ENCODE assay signal across 8 cellular contexts in the genomic region with DNA sequence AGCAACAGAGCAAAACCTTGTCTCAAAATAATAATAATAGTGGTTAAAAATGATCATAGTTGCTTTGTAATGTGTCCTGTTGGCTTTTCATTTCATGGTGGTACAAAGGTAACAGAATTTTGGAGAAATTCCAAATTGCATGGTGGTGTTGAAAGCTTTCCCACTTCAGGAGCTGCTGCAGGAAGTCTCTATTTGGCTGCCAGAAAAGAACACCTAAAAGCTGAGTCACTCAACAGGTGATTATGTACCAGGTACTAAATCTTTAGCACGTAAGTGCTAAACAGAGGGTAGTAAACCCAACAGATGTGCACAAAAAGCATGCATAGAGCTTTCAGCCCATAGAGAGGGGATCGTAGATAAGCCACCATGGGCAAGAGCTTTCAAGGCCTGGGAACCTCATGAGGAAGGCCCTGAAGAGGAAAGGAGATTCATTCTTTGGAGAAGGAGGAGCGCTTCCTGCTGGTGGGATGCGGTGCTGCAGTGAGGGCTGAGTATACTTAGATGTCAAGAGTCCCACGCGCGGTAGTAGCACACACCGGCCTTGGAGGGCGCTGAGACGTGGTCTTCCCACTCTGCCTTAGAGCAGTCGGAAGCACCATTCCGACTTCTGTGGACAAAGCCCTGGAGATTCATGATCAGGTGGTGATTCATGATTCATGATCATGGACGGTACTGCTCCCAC.
A peak's percentile ranks its signal among the peaks of the same experiment; 100 is the strongest.
DNase-seq lines count a peak whose midpoint lies in the region; ATAC-seq and TF ChIP-seq lines count a peak whose summit lies in the region.

No MANE protein-coding gene starts in this region.

- no peak overlapping the region for H3K27ac ChIP-seq in CD4-positive, CD25-positive, alpha-beta regulatory T cell (ENCODE audit: insufficient read depth, low read length, poor library complexity, severe bottlenecking)
- H3K27ac ChIP-seq in GM23248 (no peak overlapping the region), OCI-LY3 (ENCODE audit: low read length) (no peak overlapping the region), adrenal gland (no peak overlapping the region), liver (ENCODE audit: low read depth in 1 of 2, low read length in 2 of 2) (no peak overlapping the region), dorsolateral prefrontal cortex (no peak overlapping the region)

- H3K4me1 ChIP-seq in CD4-positive, CD25-positive, alpha-beta regulatory T cell (ENCODE audit: control insufficient read depth, insufficient read depth, low read length, poor library complexity, severe bottlenecking): peaks cover under 1% of the 10 kb centered on the region
- H3K4me1 ChIP-seq in GM23248 (ENCODE audit: insufficient read depth) (no peaks in the 10 kb centered on the region), OCI-LY3 (ENCODE audit: low read length) (no peaks in the 10 kb centered on the region), adrenal gland (replicated peaks in 1 of 2) (no peaks in the 10 kb centered on the region), liver (ENCODE audit: control insufficient read depth in 4 of 4, insufficient read depth in 4 of 4, low read length in 3 of 4) (no peaks in the 10 kb centered on the region)

- peaks cover 7% of the 10 kb centered on the region for H3F3A ChIP-seq in GM23248 (ENCODE audit: insufficient read depth)

- in situ Hi-C loops in GM23248 (cut with MboI): no loop called here

- H3K79me2 ChIP-seq in GM23248 (ENCODE audit: insufficient read depth) (peaks cover 5% of the 10 kb centered on the region; the same call in 1 of the 2 replicates), OCI-LY3 (ENCODE audit: low read length) (peaks cover 16% of the 10 kb centered on the region)

- no peak overlapping the region for H2AFZ ChIP-seq in GM23248
- no peak overlapping the region for H2AFZ ChIP-seq in OCI-LY3 (ENCODE audit: low read depth, low read length)

- H3K9me2 ChIP-seq in GM23248 (ENCODE audit: insufficient read depth): no peaks in the 10 kb centered on the region

- H3K9me3 Mint-ChIP-seq in CD4-positive, CD25-positive, alpha-beta regulatory T cell: no peaks in the 10 kb centered on the region

- no peak overlapping the region for H3K27ac Mint-ChIP-seq in CD4-positive, CD25-positive, alpha-beta regulatory T cell

- TF ChIP-seq CTCF in OCI-LY3 (IDR thresholded peaks at IDR 0.05; ENCODE audit: low read depth, low read length): peak; percentile 70
- TF ChIP-seq CTCF in adrenal gland (IDR thresholded peaks at IDR 0.05): peak in 5 of 6 experiments; percentile 19 to 50 (median 26)
- TF ChIP-seq CTCF in liver (IDR thresholded peaks at IDR 0.05; ENCODE audit: low read depth, low read length, missing input control): peak; percentile 23
- TF ChIP-seq CTCF in dorsolateral prefrontal cortex (IDR thresholded peaks at IDR 0.05 in 54 of 56, conservative IDR thresholded peaks at IDR 0.05 in 2 of 56; ENCODE audit: low read depth in 1 of 56, partially characterized antibody in 56 of 56): peak in 26 of 56 donors; percentile 9 to 43 (median 24)

- H3K27me3 ChIP-seq in CD4-positive, CD25-positive, alpha-beta regulatory T cell (ENCODE audit: control insufficient read depth, insufficient read depth, low read length): no peaks in the 10 kb centered on the region
- H3K27me3 ChIP-seq in GM23248 (replicated peaks; ENCODE audit: insufficient read depth): no peaks in the 10 kb centered on the region
- no peaks in the 10 kb centered on the region for H3K27me3 ChIP-seq in OCI-LY3 (ENCODE audit: low read depth, low read length)
- no peaks in the 10 kb centered on the region for H3K27me3 ChIP-seq in adrenal gland
- H3K27me3 ChIP-seq in liver (ENCODE audit: control insufficient read depth in 4 of 4, insufficient read depth in 4 of 4, low read length in 3 of 4): no peaks in the 10 kb centered on the region
- H3K27me3 ChIP-seq in dorsolateral prefrontal cortex: no peaks in the 10 kb centered on the region

- H3K9me3 ChIP-seq in CD4-positive, CD25-positive, alpha-beta regulatory T cell (ENCODE audit: control insufficient read depth in 2 of 2, low read length in 2 of 2): no peaks in the 10 kb centered on the region
- H3K9me3 ChIP-seq in GM23248 (ENCODE audit: low read depth) (no peaks in the 10 kb centered on the region), OCI-LY3 (ENCODE audit: insufficient read depth, low read length) (no peaks in the 10 kb centered on the region), adrenal gland (replicated peaks in 1 of 3) (no peaks in the 10 kb centered on the region), liver (ENCODE audit: control insufficient read depth in 4 of 4, low read length in 3 of 4) (no peaks in the 10 kb centered on the region)

- no peaks in the 10 kb centered on the region for H3K36me3 Mint-ChIP-seq in CD4-positive, CD25-positive, alpha-beta regulatory T cell

- no peak overlapping the region for H3K4me2 ChIP-seq in GM23248 (ENCODE audit: unreplicated experiment)
- no peak overlapping the region for H3K4me2 ChIP-seq in OCI-LY3 (ENCODE audit: low read length)

- peak in 2 of 3 donors; percentile 47 to 66 for DNase-seq in CD4-positive, CD25-positive, alpha-beta regulatory T cell
- DNase-seq in GM23248: peak; percentile 32
- DNase-seq in adrenal gland: peak in 3 of 7 donors; percentile 26 to 63 (median 40)
- DNase-seq in dorsolateral prefrontal cortex: no peak
- no peak for DNase-seq in SK-N-DZ (ENCODE audit: low spot score)
- no peak for DNase-seq in T1000 (lab: John Stamatoyannopoulos, UW)

- no peak overlapping the region for H3K4me3 Mint-ChIP-seq in CD4-positive, CD25-positive, alpha-beta regulatory T cell

- H3K9ac ChIP-seq in GM23248: no peak overlapping the region
- H3K9ac ChIP-seq in OCI-LY3 (ENCODE audit: low read length): no peak overlapping the region
- H3K9ac ChIP-seq in liver (ENCODE audit: low read depth in 1 of 2, low read length in 2 of 2): no peak overlapping the region

- TF ChIP-seq RAD21 in liver (IDR thresholded peaks at IDR 0.05): peak; percentile 51 to 57

- intact Hi-C loops in adrenal gland (cut with DNase I): loop anchor here in 1 of 2 donors (10.0 kb wide), 1 partner anchor 107 kb away; no protein-coding TSS in a partner anchor
- intact Hi-C loops in dorsolateral prefrontal cortex (cut with DNase I): no loop called here

- peaks cover 10 to 41% (median 16%) of the 10 kb centered on the region in 4 donors for H3K4me1 Mint-ChIP-seq in CD4-positive, CD25-positive, alpha-beta regulatory T cell

- no peak overlapping the region for H3K4me3 ChIP-seq in CD4-positive, CD25-positive, alpha-beta regulatory T cell (ENCODE audit: low read depth, low read length)
- H3K4me3 ChIP-seq in GM23248 (no peak overlapping the region), OCI-LY3 (ENCODE audit: low read length) (no peak overlapping the region), adrenal gland (no peak overlapping the region), liver (ENCODE audit: low read depth in 1 of 3, low read length in 3 of 3) (no peak overlapping the region), dorsolateral prefrontal cortex (no peak overlapping the region)

- no peak for ATAC-seq in CD4-positive, CD25-positive, alpha-beta regulatory T cell (ENCODE audit: low read depth in 2 of 2)

- no peaks in the 10 kb centered on the region for H3K27me3 Mint-ChIP-seq in CD4-positive, CD25-positive, alpha-beta regulatory T cell

- H4K20me1 ChIP-seq in GM23248 (ENCODE audit: insufficient read depth): no peaks in the 10 kb centered on the region
- H4K20me1 ChIP-seq in OCI-LY3 (ENCODE audit: insufficient read depth, low read length): 0 out of 2 replicates have a peak, but pooled peaks cover 11% of the 10 kb centered on the region

- 85 to 89% methylated on average over 12 to 13 of the region's 13 CpGs for WGBS in GM23248 (ENCODE audit: low coverage in 1 of 2, low lambda C conversion rate in 2 of 2, missing lambda C conversion rate in 2 of 2), 2 experiments
- 80 to 90% (median 88%) methylated on average over 11 to 13 of the region's 13 CpGs for WGBS in adrenal gland, 4 donors
- WGBS in liver: 79% methylated on average over 13 of the region's 13 CpGs

- H3K36me3 ChIP-seq in CD4-positive, CD25-positive, alpha-beta regulatory T cell (ENCODE audit: control insufficient read depth, insufficient read depth, low read length): no peaks in the 10 kb centered on the region
- H3K36me3 ChIP-seq in GM23248 (ENCODE audit: low read depth) (no peaks in the 10 kb centered on the region), OCI-LY3 (replicated peaks; ENCODE audit: low read depth, low read length) (peaks cover 5% of the 10 kb centered on the region), adrenal gland (replicated peaks in 1 of 2) (no peaks in the 10 kb centered on the region), liver (ENCODE audit: control insufficient read depth in 4 of 4, insufficient read depth in 3 of 4, low read depth in 1 of 4, low read length in 3 of 4) (no peaks in the 10 kb centered on the region)

- no peak for TF ChIP-seq POLR2A in adrenal gland (IDR thresholded peaks at IDR 0.05)

TF ChIP-seq in liver, 16 proteins besides CTCF, POLR2A, EP300 and RAD21:
- TF ChIP-seq HNF4A (conservative IDR thresholded peaks at IDR 0.05) (peak; percentile 16 to 23), GABPA (IDR thresholded peaks at IDR 0.05 in 1 of 2, conservative IDR thresholded peaks at IDR 0.05 in 1 of 2) (no peak), JUND (IDR thresholded peaks at IDR 0.05) (peak in 1 of 2 donors; percentile 16)

Comparison
In these comparisons a context has a peak if more than half of its experiments do, and no peak if none do; other contexts are left out.
1. DNase-seq: peak in CD4-positive, CD25-positive, alpha-beta regulatory T cell (2 of 3) and GM23248 (single experiment); none in dorsolateral prefrontal cortex (0 of 10), SK-N-DZ (single experiment) and T1000 (single experiment).